ENCODE assay signal across 11 cellular contexts in genomic region chr2:157440404-157441071, GRCh38. TPM values are rescaled to one million over a fixed set of nuclear protein-coding genes. Genes with fewer than 3 reads are reported as not detected.
DNase-seq lines count a peak whose midpoint lies in the region; ATAC-seq and TF ChIP-seq lines count a peak whose summit lies in the region.
"Had no signal": no experiment of that assay in that cellular context is flagged by ENCODE, and none has a peak within 500 bp of the region (broad histone marks: within the 10 kb centered on the region; RNA-seq: fewer than 3 reads in every experiment).

No MANE protein-coding gene starts in this region.

- CTCF ChIA-PET in activated CD4-positive, alpha-beta T cell treated with anti-CD3 and anti-CD28 coated beads, Interleukin-2, amount 10 ng/mL, durations not matched to agents 7 days and 5 days (lab: Charles Lee), result interaction anchor here (0.9 to 4.8 kb wide), 11 partner anchors 9 to 139 kb away, joined by 3 to 27 read pairs (median 5); no protein-coding TSS in a partner anchor

- peaks cover 68% of the 10 kb centered on the region for H3F3A ChIP-seq in MM.1S (ENCODE audit: insufficient read depth, low read length)

- H3K4me2 ChIP-seq in MM.1S (ENCODE audit: low read depth, low read length), result peak overlapping the region; percentile 97
- no peak overlapping the region for H3K4me2 ChIP-seq in mesendoderm (ENCODE audit: low read length)

- 0 out of 2 replicates have a peak, but pooled peaks cover 4% of the 10 kb centered on the region for H3K36me3 ChIP-seq in MM.1S (replicated peaks; ENCODE audit: insufficient read depth, low read length)
- no peaks in the 10 kb centered on the region for H3K36me3 ChIP-seq in mesendoderm (ENCODE audit: control insufficient read depth, insufficient read depth, low read length)
- H3K36me3 ChIP-seq: MG63 had no signal

- no peak overlapping the region for H3K4ac ChIP-seq in mesendoderm (ENCODE audit: low read depth, low read length)

- H4K8ac ChIP-seq in mesendoderm (ENCODE audit: low read depth, low read length), result no peak overlapping the region

- POLR2A ChIA-PET in activated CD4-positive, alpha-beta T cell treated with anti-CD3 and anti-CD28 coated beads, Interleukin-2, amount 10 ng/mL, durations not matched to agents 7 days and 5 days (lab: Charles Lee), result interaction anchor here (0.7 to 3.3 kb wide), 9 partner anchors 9 to 457 kb away, joined by 3 to 20 read pairs (median 5); no protein-coding TSS in a partner anchor

- peak overlapping the region; percentile 96 for H3K27ac Mint-ChIP-seq in activated CD4-positive, alpha-beta T cell treated with anti-CD3 and anti-CD28 coated beads, Interleukin-2, amount 10 ng/mL, durations not matched to agents 7 days and 5 days
- H3K27ac Mint-ChIP-seq in stimulated activated effector memory CD8-positive, alpha-beta T cell treated with anti-CD3 and anti-CD28 coated beads, Interleukin-12 subunit alpha, Interleukin-12 subunit beta, amount 100 ng/mL, for 72 hours, result peak overlapping the region; percentile 99

- H2BK5ac ChIP-seq in mesendoderm (ENCODE audit: low read length), result no peak overlapping the region

- H4K20me1 ChIP-seq in MM.1S (ENCODE audit: insufficient read depth, low read length), result peaks cover 24% of the 10 kb centered on the region

- no peak for DNase-seq in activated CD4-positive, alpha-beta T cell treated with anti-CD3 and anti-CD28 coated beads, Interleukin-2, amount 10 ng/mL, durations not matched to agents 7 days and 5 days
- DNase-seq in activated CD4-positive, alpha-beta T cell treated with anti-CD3 and anti-CD28 coated beads for 1 hour, result no peak
- peak; percentile 43 for DNase-seq in MM.1S
- no peak for DNase-seq in coronary artery (ENCODE audit: low spot score)
- no peak for DNase-seq in stimulated activated effector memory CD8-positive, alpha-beta T cell treated with anti-CD3 and anti-CD28 coated beads, Interleukin-12 subunit alpha, Interleukin-12 subunit beta, amount 100 ng/mL, for 72 hours (ENCODE audit: low spot score in 2 of 2)
- no peak for DNase-seq in mesendoderm
- no peak for DNase-seq in pons (ENCODE audit: low spot score)
- DNase-seq in EL, result no peak
- DNase-seq: MG63, NCI-H526 had no signal

- H2BK15ac ChIP-seq in mesendoderm (replicated peaks; ENCODE audit: low read depth), result no peak overlapping the region

- H2AK5ac ChIP-seq in mesendoderm (ENCODE audit: low read length), result no peak overlapping the region

- H3K79me1 ChIP-seq in mesendoderm (ENCODE audit: low read length), result no peaks in the 10 kb centered on the region

- H3K79me2 ChIP-seq in MM.1S (ENCODE audit: low read length) (peaks cover 99% of the 10 kb centered on the region), mesendoderm (ENCODE audit: control insufficient read depth, insufficient read depth, low read length) (no peaks in the 10 kb centered on the region)

- H3K9me3 Mint-ChIP-seq in activated CD4-positive, alpha-beta T cell treated with anti-CD3 and anti-CD28 coated beads, Interleukin-2, amount 10 ng/mL, durations not matched to agents 7 days and 5 days, result no peaks in the 10 kb centered on the region
- H3K9me3 Mint-ChIP-seq in stimulated activated effector memory CD8-positive, alpha-beta T cell treated with anti-CD3 and anti-CD28 coated beads, Interleukin-12 subunit alpha, Interleukin-12 subunit beta, amount 100 ng/mL, for 72 hours, result no peaks in the 10 kb centered on the region

- H2AFZ ChIP-seq in MM.1S (ENCODE audit: low read length), result no peak overlapping the region

- H3K9me2 ChIP-seq in MM.1S (replicated peaks; ENCODE audit: insufficient read depth, low read length), result no peaks in the 10 kb centered on the region

- H4K5ac ChIP-seq in mesendoderm (ENCODE audit: low read length), result no peak overlapping the region

- H3K4me1 Mint-ChIP-seq in activated CD4-positive, alpha-beta T cell treated with anti-CD3 and anti-CD28 coated beads, Interleukin-2, amount 10 ng/mL, durations not matched to agents 7 days and 5 days, result peaks cover 18% of the 10 kb centered on the region
- H3K4me1 Mint-ChIP-seq in stimulated activated effector memory CD8-positive, alpha-beta T cell treated with anti-CD3 and anti-CD28 coated beads, Interleukin-12 subunit alpha, Interleukin-12 subunit beta, amount 100 ng/mL, for 72 hours, result peaks cover 27% of the 10 kb centered on the region

- no peak overlapping the region for H3K56ac ChIP-seq in mesendoderm (ENCODE audit: low read length)

- H3K23ac ChIP-seq in mesendoderm (ENCODE audit: low read length), result no peak overlapping the region

- H3K27ac ChIP-seq in MM.1S (ENCODE audit: low read length), result peak overlapping the region; percentile 97
- H3K27ac ChIP-seq in coronary artery, result no peak overlapping the region
- H3K27ac ChIP-seq in mesendoderm (ENCODE audit: low read depth, low read length), result no peak overlapping the region

- H3K9ac ChIP-seq in MM.1S (ENCODE audit: low read length), result peak overlapping the region; percentile 94
- no peak overlapping the region for H3K9ac ChIP-seq in mesendoderm (ENCODE audit: low read length)

- WGBS in mesendoderm (ENCODE audit: extremely low coverage, insufficient coverage, low lambda C conversion rate), result no CpG with 5 or more reads among the region's 5 CpGs

- peaks cover 76% of the 10 kb centered on the region for H3K36me3 Mint-ChIP-seq in activated CD4-positive, alpha-beta T cell treated with anti-CD3 and anti-CD28 coated beads, Interleukin-2, amount 10 ng/mL, durations not matched to agents 7 days and 5 days (ENCODE audit: low read depth)
- H3K36me3 Mint-ChIP-seq in stimulated activated effector memory CD8-positive, alpha-beta T cell treated with anti-CD3 and anti-CD28 coated beads, Interleukin-12 subunit alpha, Interleukin-12 subunit beta, amount 100 ng/mL, for 72 hours, result peaks cover 96% of the 10 kb centered on the region

- H3K18ac ChIP-seq in mesendoderm (ENCODE audit: low read length), result no peak overlapping the region

- H3K27me3 Mint-ChIP-seq in activated CD4-positive, alpha-beta T cell treated with anti-CD3 and anti-CD28 coated beads, Interleukin-2, amount 10 ng/mL, durations not matched to agents 7 days and 5 days, result no peaks in the 10 kb centered on the region

- H3K9me3 ChIP-seq in MM.1S (replicated peaks; ENCODE audit: insufficient read depth, low read length), result no peaks in the 10 kb centered on the region
- H3K9me3 ChIP-seq: MG63 had no signal

- H3K4me3 ChIP-seq in MM.1S (ENCODE audit: low read length), result peak overlapping the region; percentile 91
- H3K4me3 ChIP-seq in coronary artery, result peak overlapping the region; percentile 50
- H3K4me3 ChIP-seq in mesendoderm (ENCODE audit: low read length), result no peak overlapping the region
- H3K4me3 ChIP-seq: MG63 had no signal

- H3K4me1 ChIP-seq in MM.1S (ENCODE audit: low read length), result peaks cover 10% of the 10 kb centered on the region
- H3K4me1 ChIP-seq in mesendoderm (ENCODE audit: control insufficient read depth, low read depth, low read length), result no peaks in the 10 kb centered on the region

- H3K4me3 Mint-ChIP-seq in activated CD4-positive, alpha-beta T cell treated with anti-CD3 and anti-CD28 coated beads, Interleukin-2, amount 10 ng/mL, durations not matched to agents 7 days and 5 days, result peak overlapping the region; percentile 96
- peak overlapping the region; percentile 94 for H3K4me3 Mint-ChIP-seq in stimulated activated effector memory CD8-positive, alpha-beta T cell treated with anti-CD3 and anti-CD28 coated beads, Interleukin-12 subunit alpha, Interleukin-12 subunit beta, amount 100 ng/mL, for 72 hours

- TF ChIP-seq CTCF in MM.1S (IDR thresholded peaks at IDR 0.05; ENCODE audit: low read length), result no peak
- no peak for TF ChIP-seq CTCF in coronary artery (IDR thresholded peaks at IDR 0.05)

- H2BK120ac ChIP-seq in mesendoderm (ENCODE audit: low read depth, low read length), result no peak overlapping the region

- H3K27me3 ChIP-seq in MM.1S (replicated peaks; ENCODE audit: insufficient read depth, low read length) (no peaks in the 10 kb centered on the region), mesendoderm (ENCODE audit: insufficient read depth, low read length, poor library complexity) (no peaks in the 10 kb centered on the region)
- H3K27me3 ChIP-seq: MG63 had no signal

- ATAC-seq in stimulated activated effector memory CD8-positive, alpha-beta T cell treated with anti-CD3 and anti-CD28 coated beads, Interleukin-12 subunit alpha, Interleukin-12 subunit beta, amount 100 ng/mL, for 72 hours, result no peak

RNA-seq across cellular contexts. Expression of gene CYTIP, which starts 3.4 kb away (rescaled TPM):
- 100 to 1,000 TPM; 234 to 279 TPM for total RNA-seq in activated CD4-positive, alpha-beta T cell treated with anti-CD3 and anti-CD28 coated beads, Interleukin-2, amount 10 ng/mL, durations not matched to agents 7 days and 5 days
- 0.20 TPM for polyA plus RNA-seq in mesendoderm (2013, experiment 1 of 2)
- polyA plus RNA-seq in mesendoderm (2013, experiment 2 of 2), result 0.10 TPM
- total RNA-seq: G401 had no signal
